Comparison of ENCODE assay signal across 1 cellular context in the genomic region with DNA sequence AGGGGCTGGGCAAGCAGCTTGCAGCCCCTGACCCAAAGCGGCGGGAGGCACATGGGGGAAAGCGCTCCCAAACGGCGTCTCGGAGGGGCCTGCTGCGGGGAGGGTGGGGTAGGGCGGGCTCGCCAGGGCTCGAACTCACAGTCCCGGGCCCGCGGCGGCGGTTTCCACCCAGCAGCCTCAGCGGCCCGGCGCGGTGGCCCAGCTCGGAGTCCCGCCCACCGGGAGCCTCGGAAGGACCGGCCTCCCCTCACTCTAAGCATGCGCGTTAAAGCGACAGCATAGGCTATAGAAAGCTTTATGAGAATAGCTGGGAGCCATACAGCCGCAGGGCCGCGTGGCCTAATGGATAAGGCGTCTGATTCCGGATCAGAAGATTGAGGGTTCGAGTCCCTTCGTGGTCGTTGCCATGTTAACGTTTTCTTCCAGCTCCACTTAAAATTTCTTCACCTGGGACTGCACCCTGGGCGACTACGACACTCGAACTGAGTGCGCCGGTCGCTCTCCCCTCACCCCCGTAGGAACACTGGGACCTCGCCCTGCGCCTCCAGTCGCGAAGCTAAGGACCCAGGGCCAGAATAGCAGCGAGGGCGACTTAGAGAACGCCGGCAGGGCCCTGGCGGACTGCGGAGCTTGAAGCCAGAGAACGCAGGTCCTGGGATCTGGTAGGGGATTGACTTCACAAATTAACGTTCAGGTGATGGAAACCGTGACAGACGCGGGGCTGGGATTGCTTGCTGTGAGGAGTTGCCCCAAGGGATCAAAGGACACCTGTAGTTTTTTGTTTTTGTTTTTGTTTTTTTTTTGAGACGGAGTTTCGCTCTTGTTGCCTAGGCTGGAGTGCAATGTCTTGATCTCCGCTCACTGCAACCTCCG.
TF ChIP-seq lines count a peak whose summit lies in the region.

No MANE protein-coding gene starts in this region.

TF ChIP-seq in K562, 482 proteins besides CTCF, POLR2A, EP300 and RAD21 (continued from another document and continues in another):
- TF ChIP-seq, protein P1, sequence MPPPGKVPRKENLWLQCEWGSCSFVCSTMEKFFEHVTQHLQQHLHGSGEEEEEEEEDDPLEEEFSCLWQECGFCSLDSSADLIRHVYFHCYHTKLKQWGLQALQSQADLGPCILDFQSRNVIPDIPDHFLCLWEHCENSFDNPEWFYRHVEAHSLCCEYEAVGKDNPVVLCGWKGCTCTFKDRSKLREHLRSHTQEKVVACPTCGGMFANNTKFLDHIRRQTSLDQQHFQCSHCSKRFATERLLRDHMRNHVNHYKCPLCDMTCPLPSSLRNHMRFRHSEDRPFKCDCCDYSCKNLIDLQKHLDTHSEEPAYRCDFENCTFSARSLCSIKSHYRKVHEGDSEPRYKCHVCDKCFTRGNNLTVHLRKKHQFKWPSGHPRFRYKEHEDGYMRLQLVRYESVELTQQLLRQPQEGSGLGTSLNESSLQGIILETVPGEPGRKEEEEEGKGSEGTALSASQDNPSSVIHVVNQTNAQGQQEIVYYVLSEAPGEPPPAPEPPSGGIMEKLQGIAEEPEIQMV (tag; conservative IDR thresholded peaks at IDR 0.05; ENCODE audit: low read depth) = 0 out of 2 replicates have a peak, but pooled peaks have one; percentile 17
- TF ChIP-seq NR1H2 (CRISPR knock-in tag; IDR thresholded peaks at IDR 0.05) = peak; percentile 56; the same call in 1 of the 2 replicates
- peak; percentile 90; the same call in 1 of the 2 replicates for TF ChIP-seq KAT7 (CRISPR knock-in tag; IDR thresholded peaks at IDR 0.05; ENCODE audit: borderline replicate concordance)
- TF ChIP-seq, protein P2, sequence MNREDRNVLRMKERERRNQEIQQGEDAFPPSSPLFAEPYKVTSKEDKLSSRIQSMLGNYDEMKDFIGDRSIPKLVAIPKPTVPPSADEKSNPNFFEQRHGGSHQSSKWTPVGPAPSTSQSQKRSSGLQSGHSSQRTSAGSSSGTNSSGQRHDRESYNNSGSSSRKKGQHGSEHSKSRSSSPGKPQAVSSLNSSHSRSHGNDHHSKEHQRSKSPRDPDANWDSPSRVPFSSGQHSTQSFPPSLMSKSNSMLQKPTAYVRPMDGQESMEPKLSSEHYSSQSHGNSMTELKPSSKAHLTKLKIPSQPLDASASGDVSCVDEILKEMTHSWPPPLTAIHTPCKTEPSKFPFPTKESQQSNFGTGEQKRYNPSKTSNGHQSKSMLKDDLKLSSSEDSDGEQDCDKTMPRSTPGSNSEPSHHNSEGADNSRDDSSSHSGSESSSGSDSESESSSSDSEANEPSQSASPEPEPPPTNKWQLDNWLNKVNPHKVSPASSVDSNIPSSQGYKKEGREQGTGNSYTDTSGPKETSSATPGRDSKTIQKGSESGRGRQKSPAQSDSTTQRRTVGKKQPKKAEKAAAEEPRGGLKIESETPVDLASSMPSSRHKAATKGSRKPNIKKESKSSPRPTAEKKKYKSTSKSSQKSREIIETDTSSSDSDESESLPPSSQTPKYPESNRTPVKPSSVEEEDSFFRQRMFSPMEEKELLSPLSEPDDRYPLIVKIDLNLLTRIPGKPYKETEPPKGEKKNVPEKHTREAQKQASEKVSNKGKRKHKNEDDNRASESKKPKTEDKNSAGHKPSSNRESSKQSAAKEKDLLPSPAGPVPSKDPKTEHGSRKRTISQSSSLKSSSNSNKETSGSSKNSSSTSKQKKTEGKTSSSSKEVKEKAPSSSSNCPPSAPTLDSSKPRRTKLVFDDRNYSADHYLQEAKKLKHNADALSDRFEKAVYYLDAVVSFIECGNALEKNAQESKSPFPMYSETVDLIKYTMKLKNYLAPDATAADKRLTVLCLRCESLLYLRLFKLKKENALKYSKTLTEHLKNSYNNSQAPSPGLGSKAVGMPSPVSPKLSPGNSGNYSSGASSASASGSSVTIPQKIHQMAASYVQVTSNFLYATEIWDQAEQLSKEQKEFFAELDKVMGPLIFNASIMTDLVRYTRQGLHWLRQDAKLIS (CRISPR knock-in tag; IDR thresholded peaks at IDR 0.05) = peak; percentile 69; the same call in 1 of the 2 replicates
- peak in 2 of 3 experiments; percentile 9 to 23 for TF ChIP-seq YY1 (IDR thresholded peaks at IDR 0.05; ENCODE audit: borderline replicate concordance in 1 of 3, control insufficient read depth in 1 of 3, extremely low read depth in 1 of 3, insufficient read depth in 3 of 3, insufficient read length in 1 of 3, insufficient replicate concordance in 2 of 3, low read depth in 1 of 3, low read length in 2 of 3)
- no peak for TF ChIP-seq ZFP1 (CRISPR knock-in tag; IDR thresholded peaks at IDR 0.05)
- peak; percentile 31 for TF ChIP-seq TAF1 (IDR thresholded peaks at IDR 0.05; ENCODE audit: control insufficient read depth, extremely low read depth, insufficient read depth, low read length, severe bottlenecking)
- peak; percentile 87 for TF ChIP-seq PHF20 (IDR thresholded peaks at IDR 0.05; ENCODE audit: partially characterized antibody)
- TF ChIP-seq NFIC (IDR thresholded peaks at IDR 0.05) = peak; percentile 85
- peak; percentile 33; the same call in 1 of the 2 replicates for TF ChIP-seq ZNF274 (IDR thresholded peaks at IDR 0.05; ENCODE audit: borderline replicate concordance, low read depth, low read length)
- TF ChIP-seq RCOR1 (IDR thresholded peaks at IDR 0.05; ENCODE audit: borderline replicate concordance in 1 of 2, low read depth in 2 of 2, low read length in 2 of 2) = peak; percentile 13 to 80; a peak in 3 of 4 replicates
- peak; percentile 57 for TF ChIP-seq SMAD4 (CRISPR knock-in tag; conservative IDR thresholded peaks at IDR 0.05)
- TF ChIP-seq HNRNPLL (IDR thresholded peaks at IDR 0.05; ENCODE audit: low read depth, low read length, poor library complexity, severe bottlenecking) = peak; percentile 73
- peak; percentile 77 for TF ChIP-seq MTA1 (IDR thresholded peaks at IDR 0.05; ENCODE audit: borderline replicate concordance)
- TF ChIP-seq, protein P3, sequence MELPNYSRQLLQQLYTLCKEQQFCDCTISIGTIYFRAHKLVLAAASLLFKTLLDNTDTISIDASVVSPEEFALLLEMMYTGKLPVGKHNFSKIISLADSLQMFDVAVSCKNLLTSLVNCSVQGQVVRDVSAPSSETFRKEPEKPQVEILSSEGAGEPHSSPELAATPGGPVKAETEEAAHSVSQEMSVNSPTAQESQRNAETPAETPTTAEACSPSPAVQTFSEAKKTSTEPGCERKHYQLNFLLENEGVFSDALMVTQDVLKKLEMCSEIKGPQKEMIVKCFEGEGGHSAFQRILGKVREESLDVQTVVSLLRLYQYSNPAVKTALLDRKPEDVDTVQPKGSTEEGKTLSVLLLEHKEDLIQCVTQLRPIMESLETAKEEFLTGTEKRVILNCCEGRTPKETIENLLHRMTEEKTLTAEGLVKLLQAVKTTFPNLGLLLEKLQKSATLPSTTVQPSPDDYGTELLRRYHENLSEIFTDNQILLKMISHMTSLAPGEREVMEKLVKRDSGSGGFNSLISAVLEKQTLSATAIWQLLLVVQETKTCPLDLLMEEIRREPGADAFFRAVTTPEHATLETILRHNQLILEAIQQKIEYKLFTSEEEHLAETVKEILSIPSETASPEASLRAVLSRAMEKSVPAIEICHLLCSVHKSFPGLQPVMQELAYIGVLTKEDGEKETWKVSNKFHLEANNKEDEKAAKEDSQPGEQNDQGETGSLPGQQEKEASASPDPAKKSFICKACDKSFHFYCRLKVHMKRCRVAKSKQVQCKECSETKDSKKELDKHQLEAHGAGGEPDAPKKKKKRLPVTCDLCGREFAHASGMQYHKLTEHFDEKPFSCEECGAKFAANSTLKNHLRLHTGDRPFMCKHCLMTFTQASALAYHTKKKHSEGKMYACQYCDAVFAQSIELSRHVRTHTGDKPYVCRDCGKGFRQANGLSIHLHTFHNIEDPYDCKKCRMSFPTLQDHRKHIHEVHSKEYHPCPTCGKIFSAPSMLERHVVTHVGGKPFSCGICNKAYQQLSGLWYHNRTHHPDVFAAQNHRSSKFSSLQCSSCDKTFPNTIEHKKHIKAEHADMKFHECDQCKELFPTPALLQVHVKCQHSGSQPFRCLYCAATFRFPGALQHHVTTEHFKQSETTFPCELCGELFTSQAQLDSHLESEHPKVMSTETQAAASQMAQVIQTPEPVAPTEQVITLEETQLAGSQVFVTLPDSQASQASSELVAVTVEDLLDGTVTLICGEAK (IDR thresholded peaks at IDR 0.05) = peak; percentile 89
- TF ChIP-seq, protein P3 (CRISPR knock-in tag; IDR thresholded peaks at IDR 0.05) = no peak
- peak; percentile 100 for TF ChIP-seq KDM2B (CRISPR knock-in tag; IDR thresholded peaks at IDR 0.05)
- peak; percentile 66 for TF ChIP-seq ZNF511 (CRISPR knock-in tag; IDR thresholded peaks at IDR 0.05)
- no peak for TF ChIP-seq SMARCB1 (IDR thresholded peaks at IDR 0.05; ENCODE audit: insufficient read length, low read depth)
- TF ChIP-seq ZNF584 (CRISPR knock-in tag; IDR thresholded peaks at IDR 0.05; ENCODE audit: low read depth) = no peak
- peak; percentile 65 for TF ChIP-seq ZBTB7A (IDR thresholded peaks at IDR 0.05; ENCODE audit: borderline replicate concordance, control insufficient read depth, low read depth, low read length)
- TF ChIP-seq NFATC3 (IDR thresholded peaks at IDR 0.05) = peak; percentile 100
- peak; percentile 95 for TF ChIP-seq BCOR (IDR thresholded peaks at IDR 0.05)
- TF ChIP-seq GTF2E2 (tag; IDR thresholded peaks at IDR 0.05) = no peak
- peak; percentile 91 for TF ChIP-seq GTF3C2 (IDR thresholded peaks at IDR 0.05; ENCODE audit: borderline replicate concordance, extremely low read depth, insufficient read length)
- TF ChIP-seq SOX6 (IDR thresholded peaks at IDR 0.05) = peak; percentile 7; the same call in 1 of the 2 replicates
- TF ChIP-seq IRF1 (CRISPR knock-in tag; IDR thresholded peaks at IDR 0.05; ENCODE audit: borderline replicate concordance) = no peak
- peak; percentile 94 for TF ChIP-seq RNF2 (IDR thresholded peaks at IDR 0.05)
- TF ChIP-seq, protein P4, sequence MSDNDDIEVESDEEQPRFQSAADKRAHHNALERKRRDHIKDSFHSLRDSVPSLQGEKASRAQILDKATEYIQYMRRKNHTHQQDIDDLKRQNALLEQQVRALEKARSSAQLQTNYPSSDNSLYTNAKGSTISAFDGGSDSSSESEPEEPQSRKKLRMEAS (CRISPR knock-in tag; IDR thresholded peaks at IDR 0.05) = peak; percentile 82
- TF ChIP-seq ZZZ3 (IDR thresholded peaks at IDR 0.05) = no peak
- no peak for TF ChIP-seq ZC3H8 (IDR thresholded peaks at IDR 0.05)
- TF ChIP-seq ZNF644 (tag; IDR thresholded peaks at IDR 0.05; ENCODE audit: low read depth) = 0 out of 2 replicates have a peak, but pooled peaks have one; percentile 13
- peak; percentile 92 to 93 for TF ChIP-seq NRF1 (conservative IDR thresholded peaks at IDR 0.05 in 1 of 2, IDR thresholded peaks at IDR 0.05 in 1 of 2)
